Comparison of ENCODE assay signal across 11 cellular contexts in the genomic region with DNA sequence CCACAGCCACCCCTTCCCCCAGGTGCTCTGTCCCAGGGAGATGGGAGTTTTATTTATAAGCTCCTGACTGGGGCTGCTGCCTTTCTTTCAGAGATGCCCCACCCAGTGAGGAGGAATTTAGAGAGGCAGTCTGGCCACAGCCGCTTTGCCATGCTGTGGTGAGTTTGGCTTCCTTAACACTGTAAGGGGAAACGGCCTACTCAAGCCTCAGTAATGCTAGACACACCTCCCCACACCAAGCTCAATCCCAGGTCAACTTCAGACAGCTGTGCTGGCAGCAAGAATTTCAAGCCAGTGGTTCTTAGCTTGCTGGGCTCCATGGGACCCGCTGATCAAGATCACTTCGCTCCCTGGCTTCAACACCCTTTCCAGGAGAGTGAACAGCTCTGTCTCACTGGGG. TPM values are rescaled to one million over a fixed set of nuclear protein-coding genes. Genes with fewer than 3 reads are reported as not detected.
DNase-seq lines count a peak whose midpoint lies in the region; ATAC-seq, FAIRE-seq and TF ChIP-seq lines count a peak whose summit lies in the region.
"Not testable (repeated sequence)": the region's sequence is repeated elsewhere in the genome, so short reads cannot be mapped to it uniquely, and the experiment has no call there.
"Had no signal": no experiment of that assay in that cellular context is flagged by ENCODE, and none has a peak within 500 bp of the region (broad histone marks: within the 10 kb centered on the region; RNA-seq: fewer than 3 reads in every experiment).

No MANE protein-coding gene starts in this region.

- DNase-seq in AG10803 (ENCODE audit: low read depth) (peak; percentile 1), Daoy (ENCODE audit: low read depth) (peak; percentile 23), HT1080 (ENCODE audit: low read depth) (peak; percentile 54), myocyte (ENCODE audit: low read depth) (peak; percentile 32)
- not testable (repeated sequence) for DNase-seq in RWPE2 (ENCODE audit: low spot score); H1 (ENCODE audit: low read depth in 1 of 2, low spot score in 2 of 2)

- H3K79me2 ChIP-seq in H1 (ENCODE audit: control insufficient read depth in 1 of 2, insufficient read depth in 2 of 2, low read length in 2 of 2): not testable (repeated sequence)

- H2BK120ac ChIP-seq in H1 (replicated peaks; ENCODE audit: low read depth, low read length): not testable (repeated sequence)

- H4K5ac ChIP-seq in H1 (ENCODE audit: insufficient read length, low read depth, low read length): not testable (repeated sequence)

- H3K4me2 ChIP-seq in H1 (ENCODE audit: insufficient read depth in 1 of 2, low read depth in 2 of 2, low read length in 2 of 2): not testable (repeated sequence)

- not testable (repeated sequence) for H3K23ac ChIP-seq in H1 (ENCODE audit: insufficient read length)

- H3K23me2 ChIP-seq in H1 (ENCODE audit: low read depth, low read length): not testable (repeated sequence)

- not testable (repeated sequence) for H3K9me3 ChIP-seq in RWPE2 (ENCODE audit: severe bottlenecking); H1 (ENCODE audit: insufficient read depth in 2 of 2, low read depth in 1 of 2, low read length in 1 of 2)

- not testable (repeated sequence) for H3K27ac ChIP-seq in RWPE2 (ENCODE audit: poor library complexity, severe bottlenecking); H1 (ENCODE audit: low read depth, low read length)

- not testable (repeated sequence) for H3K4ac ChIP-seq in H1 (replicated peaks; ENCODE audit: insufficient read length, low read depth, low read length)

- TF ChIP-seq RAD21 in H1 (IDR thresholded peaks at IDR 0.05 in 1 of 2, conservative IDR thresholded peaks at IDR 0.05 in 1 of 2; ENCODE audit: low read depth in 2 of 2, low read length in 2 of 2): not testable (repeated sequence)

- POLR2A ChIA-PET in H1 (lab: Charles Lee; ENCODE audit: partially characterized antibody): not testable (repeated sequence)

- CTCF ChIA-PET in H1 (lab: Charles Lee; ENCODE audit: partially characterized antibody): interaction anchor here (1.0 to 10.6 kb wide), 7 partner anchors 8 to 316 kb away, joined by 3 to 200 read pairs (median 3); no protein-coding TSS in a partner anchor

- not testable (repeated sequence) for H2BK5ac ChIP-seq in H1 (ENCODE audit: low read depth, low read length)

- not testable (repeated sequence) for H3K79me1 ChIP-seq in H1 (ENCODE audit: low read depth, low read length)

- WGBS in H1 (ENCODE audit: extremely low coverage in 1 of 2, insufficient coverage in 1 of 2, insufficient read length in 1 of 2, insufficient replicate concordance in 2 of 2, low coverage in 1 of 2, low lambda C conversion rate in 2 of 2, missing lambda C conversion rate in 1 of 2), 2 experiments: 95% methylated on average over 4 of the region's 4 CpGs; no CpG with 5 or more reads in 1 of the 2 experiments

- not testable (repeated sequence) for FAIRE-seq in H1 (lab: Jason Lieb, UNC)

- not testable (repeated sequence) for H4K20me1 ChIP-seq in H1 (replicated peaks in 1 of 2; ENCODE audit: control insufficient read depth in 1 of 2, insufficient read depth in 2 of 2, low read length in 2 of 2)

- not testable (repeated sequence) for H4K91ac ChIP-seq in H1 (replicated peaks; ENCODE audit: insufficient read length, low read length)

- H3K18ac ChIP-seq in H1 (ENCODE audit: extremely low read depth, low read length): not testable (repeated sequence)

- not testable (repeated sequence) for H3K4me3 ChIP-seq in AG10803 (ENCODE audit: low read length); RWPE2 (ENCODE audit: severe bottlenecking); H1 (ENCODE audit: extremely low read depth in 1 of 4, insufficient read depth in 2 of 4, low read depth in 3 of 4, low read length in 4 of 4)

- H2BK12ac ChIP-seq in H1 (ENCODE audit: low read depth, low read length): not testable (repeated sequence)

- not testable (repeated sequence) for H3K4me1 ChIP-seq in RWPE2 (ENCODE audit: insufficient read depth, poor library complexity, severe bottlenecking); H1 (replicated peaks in 1 of 4; ENCODE audit: control insufficient read depth in 3 of 4, insufficient read depth in 4 of 4, low read length in 3 of 4)

- TF ChIP-seq POLR2A in H1 (IDR thresholded peaks at IDR 0.05; ENCODE audit: control extremely low read depth in 1 of 2, low read depth in 2 of 2, low read length in 2 of 2): not testable (repeated sequence)

- H4K8ac ChIP-seq in H1 (ENCODE audit: extremely low read depth, insufficient read depth, low read length): peak overlapping the region; percentile 11; the same call in 1 of the 2 replicates

- H2AK5ac ChIP-seq in H1 (ENCODE audit: low read depth, low read length): 0 out of 2 replicates have a peak overlapping the region, but pooled peaks have one; percentile 13

- not testable (repeated sequence) for H3K9ac ChIP-seq in H1 (replicated peaks in 1 of 4; ENCODE audit: extremely low read depth in 1 of 4, low read depth in 3 of 4, low read length in 3 of 4)

- H3K14ac ChIP-seq in H1 (ENCODE audit: insufficient read length): not testable (repeated sequence)

- not testable (repeated sequence) for TF ChIP-seq EP300 in H1 (IDR thresholded peaks at IDR 0.05; ENCODE audit: borderline replicate concordance in 1 of 2, low read depth in 2 of 2, low read length in 2 of 2)

- H2AFZ ChIP-seq in H1 (ENCODE audit: low read length): not testable (repeated sequence)

- H2BK15ac ChIP-seq in H1 (ENCODE audit: low read length): not testable (repeated sequence)

- H2BK20ac ChIP-seq in H1 (ENCODE audit: low read length): not testable (repeated sequence)

- H3K56ac ChIP-seq in H1 (replicated peaks; ENCODE audit: insufficient read length, low read depth, low read length): not testable (repeated sequence)

- ATAC-seq in RWPE2 (ENCODE audit: low read depth) (peak; percentile 51; the same call in 1 of the 3 replicates), esophagus mucosa (peak; percentile 92)

- not testable (repeated sequence) for TF ChIP-seq CTCF in AG10803 (conservative IDR thresholded peaks at IDR 0.05; ENCODE audit: low read length); RWPE2 (IDR thresholded peaks at IDR 0.05; ENCODE audit: poor library complexity, severe bottlenecking); H1 (IDR thresholded peaks at IDR 0.05; ENCODE audit: control extremely low read depth in 1 of 3, insufficient read depth in 1 of 3, low read depth in 1 of 3, low read length in 3 of 3)

- not testable (repeated sequence) for H3K36me3 ChIP-seq in RWPE2 (ENCODE audit: low read depth); H1 (ENCODE audit: control insufficient read depth in 2 of 4, insufficient read depth in 4 of 4, low read length in 3 of 4)

- not testable (repeated sequence) for H3K27me3 ChIP-seq in RWPE2 (ENCODE audit: insufficient read depth, poor library complexity, severe bottlenecking); H1 (replicated peaks in 1 of 4; ENCODE audit: control insufficient read depth in 3 of 4, extremely low read depth in 1 of 4, insufficient read depth in 3 of 4, low read length in 3 of 4)

RNA-seq across cellular contexts. Expression of a gene that starts 14.9 kb away (rescaled TPM):
- total RNA-seq in Daoy (2014; rRNA removed; shearing (Covaris generic)): not detected in 2 replicates
- not detected in 2 replicates for total RNA-seq in HT1080 (2014; rRNA removed; shearing (Covaris generic))
- not detected in 2 replicates for polyA plus RNA-seq in HT1080 (2015; cell fraction: cytosol; rRNA removed)
- polyA plus RNA-seq in HT1080 (2015; cell fraction: nucleus; rRNA removed): not detected in 2 replicates
- total RNA-seq in H1 (2021; fragmentation: NEBNext Ultra II Directional; extraction: Animal tissue kit (Norgen Biotek cat#: 25700)): not detected in 2 replicates
- not detected in 2 replicates for polyA plus RNA-seq in H1 (2011; rRNA removed)
- not detected for polyA plus RNA-seq in H1 (2011; cell fraction: cytosol; rRNA removed)
- not detected for polyA plus RNA-seq in H1 (2011; cell fraction: nucleus; rRNA removed)
- polyA plus RNA-seq in H1 (2012, experiment 1 of 2): not detected in 4 replicates
- not detected for polyA plus RNA-seq in H1 (2012, experiment 2 of 2)
- not detected for polyA plus RNA-seq in H1 (2013, experiment 1 of 2)
- not detected for polyA plus RNA-seq in H1 (2013, experiment 2 of 2)
- not detected in 2 replicates for polyA minus RNA-seq in H1 (2011; rRNA and poly(A)+ RNA removed)
- polyA minus RNA-seq in H1 (2011; cell fraction: cytosol; rRNA and poly(A)+ RNA removed): not detected
- polyA minus RNA-seq in H1 (2011; cell fraction: nucleus; rRNA and poly(A)+ RNA removed): not detected
- total RNA-seq in esophagus mucosa: not detected
- not detected in 2 replicates for total RNA-seq in myocyte
- polyA plus RNA-seq in myocyte (2012): not detected
- total RNA-seq: CD4-positive, CD25-positive, alpha-beta regulatory T cell; CD8-positive, alpha-beta memory T cell; H9 had no signal
- polyA plus RNA-seq: A549; CD4-positive, CD25-positive, alpha-beta regulatory T cell; CD8-positive, alpha-beta memory T cell had no signal

RNA-seq across cellular contexts. Expression of a gene that starts 29.1 kb away (rescaled TPM):
- total RNA-seq in Daoy (2014; rRNA removed; shearing (Covaris generic)): 0.11 TPM in 1 of 2 replicates, not detected in the other
- total RNA-seq in HT1080 (2014; rRNA removed; shearing (Covaris generic)): 1.3 and 2.0 TPM in 2 replicates
- 0.33 and 0.41 TPM in 2 replicates for polyA plus RNA-seq in HT1080 (2015; cell fraction: cytosol; rRNA removed)
- polyA plus RNA-seq in HT1080 (2015; cell fraction: nucleus; rRNA removed): 0.27 TPM in 1 of 2 replicates, not detected in the other
- total RNA-seq in H1 (2021; fragmentation: NEBNext Ultra II Directional; extraction: Animal tissue kit (Norgen Biotek cat#: 25700)): not detected in 2 replicates
- polyA plus RNA-seq in H1 (2011; rRNA removed): not detected in 2 replicates
- polyA plus RNA-seq in H1 (2011; cell fraction: cytosol; rRNA removed): not detected
- polyA plus RNA-seq in H1 (2011; cell fraction: nucleus; rRNA removed): not detected
- polyA plus RNA-seq in H1 (2012, experiment 1 of 2): not detected in 4 replicates
- polyA plus RNA-seq in H1 (2012, experiment 2 of 2): not detected
- not detected for polyA plus RNA-seq in H1 (2013, experiment 1 of 2)
- not detected for polyA plus RNA-seq in H1 (2013, experiment 2 of 2)
- not detected in 2 replicates for polyA minus RNA-seq in H1 (2011; rRNA and poly(A)+ RNA removed)
- polyA minus RNA-seq in H1 (2011; cell fraction: cytosol; rRNA and poly(A)+ RNA removed): not detected
- polyA minus RNA-seq in H1 (2011; cell fraction: nucleus; rRNA and poly(A)+ RNA removed): not detected
- not detected for total RNA-seq in esophagus mucosa
- total RNA-seq in myocyte: not detected in 2 replicates
- polyA plus RNA-seq in myocyte (2012): not detected
- total RNA-seq: CD4-positive, CD25-positive, alpha-beta regulatory T cell; CD8-positive, alpha-beta memory T cell; H9 had no signal
- polyA plus RNA-seq: A549; CD4-positive, CD25-positive, alpha-beta regulatory T cell; CD8-positive, alpha-beta memory T cell had no signal

RNA-seq across cellular contexts. Expression of a gene that starts 37.6 kb away (rescaled TPM):
- total RNA-seq in Daoy (2014; rRNA removed; shearing (Covaris generic)): not detected in 2 replicates
- total RNA-seq in HT1080 (2014; rRNA removed; shearing (Covaris generic)): not detected in 2 replicates
- polyA plus RNA-seq in HT1080 (2015; cell fraction: cytosol; rRNA removed): not detected in 2 replicates
- not detected in 2 replicates for polyA plus RNA-seq in HT1080 (2015; cell fraction: nucleus; rRNA removed)
- not detected in 2 replicates for total RNA-seq in H1 (2021; fragmentation: NEBNext Ultra II Directional; extraction: Animal tissue kit (Norgen Biotek cat#: 25700))
- not detected in 2 replicates for polyA plus RNA-seq in H1 (2011; rRNA removed)
- not detected for polyA plus RNA-seq in H1 (2011; cell fraction: cytosol; rRNA removed)
- polyA plus RNA-seq in H1 (2011; cell fraction: nucleus; rRNA removed): not detected
- not detected in 4 replicates for polyA plus RNA-seq in H1 (2012, experiment 1 of 2)
- polyA plus RNA-seq in H1 (2012, experiment 2 of 2): not detected
- not detected for polyA plus RNA-seq in H1 (2013, experiment 1 of 2)
- not detected for polyA plus RNA-seq in H1 (2013, experiment 2 of 2)
- not detected in 2 replicates for polyA minus RNA-seq in H1 (2011; rRNA and poly(A)+ RNA removed)
- not detected for polyA minus RNA-seq in H1 (2011; cell fraction: cytosol; rRNA and poly(A)+ RNA removed)
- not detected for polyA minus RNA-seq in H1 (2011; cell fraction: nucleus; rRNA and poly(A)+ RNA removed)
- total RNA-seq in esophagus mucosa (0.68 TPM), myocyte (not detected in 2 replicates)
- 0.47 TPM for polyA plus RNA-seq in myocyte (2012)
- total RNA-seq: CD4-positive, CD25-positive, alpha-beta regulatory T cell; CD8-positive, alpha-beta memory T cell; H9 had no signal
- polyA plus RNA-seq: A549; CD4-positive, CD25-positive, alpha-beta regulatory T cell; CD8-positive, alpha-beta memory T cell had no signal
